Comparison of ENCODE assay signal across 8 cellular contexts in genomic region chr13:48505597-48506091, GRCh38. TPM values are rescaled to one million over a fixed set of nuclear protein-coding genes. Genes with fewer than 3 reads are reported as not detected.
DNase-seq lines count a peak whose midpoint lies in the region; ATAC-seq and TF ChIP-seq lines count a peak whose summit lies in the region.

No MANE protein-coding gene starts in this region.

- H3K9me3 ChIP-seq in BLaER1 (peaks cover 5% of the 10 kb centered on the region; the same call in 1 of the 2 replicates), esophagus squamous epithelium (no peaks in the 10 kb centered on the region), skeletal muscle tissue (ENCODE audit: control insufficient read depth in 3 of 3, low read length in 3 of 3) (no peaks in the 10 kb centered on the region)

- ATAC-seq in GM19351 (IDR thresholded peaks at IDR 0.05; ENCODE audit: unreplicated experiment) (peak; percentile 65), HG03354 (IDR thresholded peaks at IDR 0.05; ENCODE audit: poor library complexity, severe bottlenecking, unreplicated experiment) (peak; percentile 84), WTC11 (no peak)

- CTCF ChIA-PET in WTC11 (lab: Charles Lee), result interaction anchor here (1.1 kb wide), 3 partner anchors 9 to 148 kb away, joined by 3 to 4 read pairs (median 3); no protein-coding TSS in a partner anchor

- intact Hi-C loops in esophagus squamous epithelium (cut with DNase I), result loop anchor here (10.0 kb wide), 1 partner anchor 69 kb away; no protein-coding TSS in a partner anchor

- H3K4me1 ChIP-seq in BLaER1 (peaks cover 98% of the 10 kb centered on the region), esophagus squamous epithelium (peaks cover 35 to 89% (median 62%) of the 10 kb centered on the region in 3 donors), skeletal muscle tissue (ENCODE audit: control insufficient read depth in 3 of 3, insufficient read depth in 3 of 3, low read length in 3 of 3) (peaks cover 4 to 16% (median 15%) of the 10 kb centered on the region in 3 donors)

- H4K20me1 ChIP-seq in BLaER1, result no peaks in the 10 kb centered on the region

- no peak overlapping the region for H3K4me3 Mint-ChIP-seq in WTC11

- peaks cover 23% of the 10 kb centered on the region for H3K4me1 Mint-ChIP-seq in WTC11

- H3K27me3 ChIP-seq in BLaER1, result no peaks in the 10 kb centered on the region
- H3K27me3 ChIP-seq in esophagus squamous epithelium, result no peaks in the 10 kb centered on the region
- no peaks in the 10 kb centered on the region for H3K27me3 ChIP-seq in skeletal muscle tissue (ENCODE audit: control insufficient read depth in 3 of 3, insufficient read depth in 3 of 3, low read length in 3 of 3)

- no peak for TF ChIP-seq POLR2A in esophagus squamous epithelium (IDR thresholded peaks at IDR 0.05)

- DNase-seq in WTC11 (ENCODE audit: low spot score) (no peak), esophagus squamous epithelium (lab: John Stamatoyannopoulos, UW) (no peak), HK-2 (ENCODE audit: unreplicated experiment) (no peak), dermis blood vessel endothelial cell (no peak)

- no peak for TF ChIP-seq CTCF in WTC11 (IDR thresholded peaks at IDR 0.05)
- no peak for TF ChIP-seq CTCF in esophagus squamous epithelium (IDR thresholded peaks at IDR 0.05)

- no peaks in the 10 kb centered on the region for H3K9me3 Mint-ChIP-seq in WTC11

- POLR2A ChIA-PET in WTC11 (lab: Charles Lee), result no interaction called here

- H3K36me3 ChIP-seq in BLaER1 (peaks cover 34% of the 10 kb centered on the region), esophagus squamous epithelium (peaks cover 0 to 5% (median 0%) of the 10 kb centered on the region in 3 donors), skeletal muscle tissue (ENCODE audit: control insufficient read depth in 3 of 3, insufficient read depth in 3 of 3, low read length in 3 of 3) (peaks cover 0 to 12% (median 2%) of the 10 kb centered on the region in 3 donors)

- H3K9ac ChIP-seq in BLaER1 (peak overlapping the region; percentile 81), skeletal muscle tissue (ENCODE audit: low read depth in 1 of 3, low read length in 3 of 3) (peak overlapping the region in 2 of 3 donors; percentile 40 to 51)

- peak overlapping the region; percentile 96 for H3K4me2 ChIP-seq in BLaER1

- H3K27ac Mint-ChIP-seq in WTC11, result peak overlapping the region; percentile 64

- H3K36me3 Mint-ChIP-seq in WTC11, result no peaks in the 10 kb centered on the region

- H3K27me3 Mint-ChIP-seq in WTC11 (ENCODE audit: low read depth), result no peaks in the 10 kb centered on the region

- H3K4me3 ChIP-seq in BLaER1 (peak overlapping the region; percentile 58), esophagus squamous epithelium (peak overlapping the region in 1 of 4 donors; percentile 12), skeletal muscle tissue (ENCODE audit: low read length in 3 of 3) (peak overlapping the region in 2 of 3 donors; percentile 48 to 59)

- H3K27ac ChIP-seq in BLaER1 (peak overlapping the region; percentile 95), esophagus squamous epithelium (peak overlapping the region; percentile 88 to 92 (median 90)), skeletal muscle tissue (ENCODE audit: low read depth, low read length) (peak overlapping the region; percentile 81)

- WGBS in esophagus squamous epithelium, 2 donors, result 32 to 39% methylated on average over 11 of the region's 11 CpGs

TF ChIP-seq in WTC11, 78 proteins besides CTCF, POLR2A, EP300 and RAD21:
- no peak for TF ChIP-seq OVOL2 (CRISPR knock-in tag; IDR thresholded peaks at IDR 0.05; ENCODE audit: borderline replicate concordance)
- no peak for TF ChIP-seq PREB (CRISPR knock-in tag; IDR thresholded peaks at IDR 0.05; ENCODE audit: borderline replicate concordance)
- no peak for TF ChIP-seq ZBTB43 (CRISPR knock-in tag; IDR thresholded peaks at IDR 0.05)
- TF ChIP-seq TEAD1 (CRISPR knock-in tag; IDR thresholded peaks at IDR 0.05), result no peak
- TF ChIP-seq IRF2 (CRISPR knock-in tag; IDR thresholded peaks at IDR 0.05; ENCODE audit: borderline replicate concordance, low read depth), result no peak
- no peak for TF ChIP-seq RELA (CRISPR knock-in tag; IDR thresholded peaks at IDR 0.05; ENCODE audit: borderline replicate concordance)
- no peak for TF ChIP-seq ZNF396 (CRISPR knock-in tag; IDR thresholded peaks at IDR 0.05; ENCODE audit: borderline replicate concordance)
- TF ChIP-seq NFE2L1 (CRISPR knock-in tag; IDR thresholded peaks at IDR 0.05), result no peak
- no peak for TF ChIP-seq MLX (CRISPR knock-in tag; IDR thresholded peaks at IDR 0.05)
- no peak for TF ChIP-seq IRF1 (CRISPR knock-in tag; IDR thresholded peaks at IDR 0.05)
- no peak for TF ChIP-seq ATF1 (CRISPR knock-in tag; IDR thresholded peaks at IDR 0.05)
- no peak for TF ChIP-seq GRHL2 (CRISPR knock-in tag; IDR thresholded peaks at IDR 0.05; ENCODE audit: insufficient replicate concordance, severe bottlenecking)
- TF ChIP-seq ELF4 (CRISPR knock-in tag; IDR thresholded peaks at IDR 0.05; ENCODE audit: low read depth), result no peak

RNA-seq across cellular contexts. Expression of gene RCBTB2, which starts 27.2 kb away (rescaled TPM):
- total RNA-seq in WTC11 (2021) (6.6 to 9.4 TPM (median 9.1 TPM) in 3 replicates), esophagus squamous epithelium (10 to 100 TPM in 3 of 4 donors, 1 to 10 TPM in 1; 8.1 to 24.7 (median 14.9) TPM), skeletal muscle tissue (18.3 TPM), dermis blood vessel endothelial cell (19.3 and 24.8 TPM in 2 replicates)
